Comparison of ENCODE assay signal across 1 cellular context in the genomic region with DNA sequence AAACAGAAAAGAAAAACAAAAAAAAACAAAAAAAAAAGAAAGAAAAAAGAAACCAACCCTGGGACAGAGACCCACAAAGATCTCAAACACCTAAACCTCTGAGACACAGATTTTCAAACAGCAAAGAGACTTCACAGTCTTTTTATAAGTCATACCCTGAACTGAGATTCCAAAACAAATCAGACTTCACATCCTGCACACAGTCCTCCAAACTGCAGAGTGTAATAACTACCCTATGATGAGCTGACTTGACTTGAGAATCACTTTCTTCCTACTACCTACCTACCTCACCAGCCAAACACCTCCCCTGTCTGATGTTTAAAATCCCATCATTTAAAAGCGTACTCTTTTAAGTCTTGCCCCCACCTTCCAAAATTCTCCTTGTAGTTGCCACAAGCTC.
TF ChIP-seq lines count a peak whose summit lies in the region.

No MANE protein-coding gene starts in this region.

TF ChIP-seq in A549, 52 proteins besides CTCF, POLR2A, EP300 and RAD21 (continued from another document):
- TF ChIP-seq, protein P1, sequence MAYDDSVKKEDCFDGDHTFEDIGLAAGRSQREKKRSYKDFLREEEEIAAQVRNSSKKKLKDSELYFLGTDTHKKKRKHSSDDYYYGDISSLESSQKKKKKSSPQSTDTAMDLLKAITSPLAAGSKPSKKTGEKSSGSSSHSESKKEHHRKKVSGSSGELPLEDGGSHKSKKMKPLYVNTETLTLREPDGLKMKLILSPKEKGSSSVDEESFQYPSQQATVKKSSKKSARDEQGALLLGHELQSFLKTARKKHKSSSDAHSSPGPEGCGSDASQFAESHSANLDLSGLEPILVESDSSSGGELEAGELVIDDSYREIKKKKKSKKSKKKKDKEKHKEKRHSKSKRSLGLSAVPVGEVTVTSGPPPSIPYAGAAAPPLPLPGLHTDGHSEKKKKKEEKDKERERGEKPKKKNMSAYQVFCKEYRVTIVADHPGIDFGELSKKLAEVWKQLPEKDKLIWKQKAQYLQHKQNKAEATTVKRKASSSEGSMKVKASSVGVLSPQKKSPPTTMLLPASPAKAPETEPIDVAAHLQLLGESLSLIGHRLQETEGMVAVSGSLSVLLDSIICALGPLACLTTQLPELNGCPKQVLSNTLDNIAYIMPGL (CRISPR knock-in tag; IDR thresholded peaks at IDR 0.05; ENCODE audit: borderline replicate concordance) = no peak
- TF ChIP-seq FOXS1 (CRISPR knock-in tag; IDR thresholded peaks at IDR 0.05) = no peak
- TF ChIP-seq, protein P2, sequence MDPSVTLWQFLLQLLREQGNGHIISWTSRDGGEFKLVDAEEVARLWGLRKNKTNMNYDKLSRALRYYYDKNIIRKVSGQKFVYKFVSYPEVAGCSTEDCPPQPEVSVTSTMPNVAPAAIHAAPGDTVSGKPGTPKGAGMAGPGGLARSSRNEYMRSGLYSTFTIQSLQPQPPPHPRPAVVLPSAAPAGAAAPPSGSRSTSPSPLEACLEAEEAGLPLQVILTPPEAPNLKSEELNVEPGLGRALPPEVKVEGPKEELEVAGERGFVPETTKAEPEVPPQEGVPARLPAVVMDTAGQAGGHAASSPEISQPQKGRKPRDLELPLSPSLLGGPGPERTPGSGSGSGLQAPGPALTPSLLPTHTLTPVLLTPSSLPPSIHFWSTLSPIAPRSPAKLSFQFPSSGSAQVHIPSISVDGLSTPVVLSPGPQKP (IDR thresholded peaks at IDR 0.05; ENCODE audit: low read depth, low read length) = no peak
